9 cellular contexts compared by ENCODE assay signal in the genomic region with DNA sequence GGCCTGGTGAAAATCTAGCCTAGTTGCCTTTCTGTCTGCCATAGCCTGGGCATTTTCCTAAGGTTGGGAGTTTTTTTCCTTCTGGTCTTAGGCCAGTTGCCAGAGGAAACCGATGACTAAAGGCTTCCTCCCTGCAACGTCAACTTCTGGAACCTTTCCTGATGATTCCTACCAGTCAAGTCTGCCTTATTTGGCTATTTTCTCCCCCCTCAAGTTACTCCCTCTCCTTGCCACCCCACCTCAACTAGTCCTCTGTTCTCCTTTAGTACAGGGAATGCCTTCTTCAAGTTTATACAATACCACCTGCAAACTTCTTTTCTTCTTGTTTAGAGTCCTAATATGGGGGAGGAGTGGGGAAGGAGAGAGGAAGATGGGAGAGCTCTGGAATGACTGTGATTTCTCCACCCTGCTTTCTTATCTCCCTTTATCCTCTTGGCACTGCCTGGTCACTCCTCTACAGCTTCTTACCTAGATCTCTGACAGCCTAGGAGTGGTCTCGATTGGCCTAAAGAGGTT. TPM values are rescaled to one million over a fixed set of nuclear protein-coding genes. Genes with fewer than 3 reads are reported as not detected.
DNase-seq lines count a peak whose midpoint lies in the region; ATAC-seq and TF ChIP-seq lines count a peak whose summit lies in the region.
"Had no signal": no experiment of that assay in that cellular context is flagged by ENCODE, and none has a peak within 500 bp of the region (broad histone marks: within the 10 kb centered on the region; RNA-seq: fewer than 3 reads in every experiment).

No MANE protein-coding gene starts in this region.

- peaks cover 84% of the 10 kb centered on the region for H3K4me1 Mint-ChIP-seq in activated CD8-positive, alpha-beta T cell treated with anti-CD3 and anti-CD28 coated beads, Interleukin-2, amount 10 ng/mL, durations not matched to agents 7 days and 5 days (ENCODE audit: low read depth)

- peaks cover 99% of the 10 kb centered on the region for H4K20me1 ChIP-seq in smooth muscle cell (ENCODE audit: low read depth)

- ATAC-seq in activated CD8-positive, alpha-beta T cell treated with anti-CD3 and anti-CD28 coated beads, Interleukin-2, amount 10 ng/mL, durations not matched to agents 7 days and 5 days: no peak
- ATAC-seq in activated CD4-positive, CD25-positive, alpha-beta regulatory T cell treated with anti-CD3 and anti-CD28 coated beads, Interleukin-2, amount 50 U/mL, for 24 hours: no peak
- no peak for ATAC-seq in GM19397 (IDR thresholded peaks at IDR 0.05; ENCODE audit: unreplicated experiment)
- no peak for ATAC-seq in GM19324 (IDR thresholded peaks at IDR 0.05; ENCODE audit: low FRiP score, unreplicated experiment)

- H3F3A ChIP-seq in smooth muscle cell (ENCODE audit: low read depth): no peaks in the 10 kb centered on the region

- no peaks in the 10 kb centered on the region for H3K9me3 ChIP-seq in smooth muscle cell (replicated peaks; ENCODE audit: low read depth)

- H3K79me2 ChIP-seq in smooth muscle cell (ENCODE audit: low read depth): peaks cover 99% of the 10 kb centered on the region

- H3K27ac ChIP-seq in smooth muscle cell (ENCODE audit: low read depth): peak overlapping the region; percentile 83

- no peaks in the 10 kb centered on the region for H3K36me3 ChIP-seq in smooth muscle cell (ENCODE audit: low read depth)

- no peak for TF ChIP-seq CTCF in smooth muscle cell (IDR thresholded peaks at IDR 0.05; ENCODE audit: borderline replicate concordance, insufficient read depth, poor library complexity, severe bottlenecking)

- H3K4me3 Mint-ChIP-seq in activated CD8-positive, alpha-beta T cell treated with anti-CD3 and anti-CD28 coated beads, Interleukin-2, amount 10 ng/mL, durations not matched to agents 7 days and 5 days: no peak overlapping the region

- no peak overlapping the region for H2AFZ ChIP-seq in smooth muscle cell (ENCODE audit: low read depth)

- no peaks in the 10 kb centered on the region for H3K9me3 Mint-ChIP-seq in activated CD8-positive, alpha-beta T cell treated with anti-CD3 and anti-CD28 coated beads, Interleukin-2, amount 10 ng/mL, durations not matched to agents 7 days and 5 days (ENCODE audit: insufficient read depth)

- H3K27me3 ChIP-seq in smooth muscle cell (ENCODE audit: low read depth): no peaks in the 10 kb centered on the region

- H3K4me1 ChIP-seq in smooth muscle cell (ENCODE audit: low read depth): no peaks in the 10 kb centered on the region

- no peaks in the 10 kb centered on the region for H3K27me3 Mint-ChIP-seq in activated CD8-positive, alpha-beta T cell treated with anti-CD3 and anti-CD28 coated beads, Interleukin-2, amount 10 ng/mL, durations not matched to agents 7 days and 5 days (ENCODE audit: low read depth)

- H3K36me3 Mint-ChIP-seq in activated CD8-positive, alpha-beta T cell treated with anti-CD3 and anti-CD28 coated beads, Interleukin-2, amount 10 ng/mL, durations not matched to agents 7 days and 5 days (ENCODE audit: low read depth): peaks cover 75% of the 10 kb centered on the region

- no peak overlapping the region for H3K9ac ChIP-seq in smooth muscle cell (ENCODE audit: low read depth)

- POLR2A ChIA-PET in activated CD8-positive, alpha-beta T cell treated with anti-CD3 and anti-CD28 coated beads, Interleukin-2, amount 10 ng/mL, durations not matched to agents 7 days and 5 days (lab: Charles Lee): no interaction called here

- H3K27ac Mint-ChIP-seq in activated CD8-positive, alpha-beta T cell treated with anti-CD3 and anti-CD28 coated beads, Interleukin-2, amount 10 ng/mL, durations not matched to agents 7 days and 5 days: peak overlapping the region; percentile 65

- 43% methylated on average over 3 of the region's 3 CpGs for WGBS in smooth muscle cell (ENCODE audit: low lambda C conversion rate)

- H3K4me2 ChIP-seq in smooth muscle cell: peak overlapping the region; percentile 59

- no peak overlapping the region for H3K4me3 ChIP-seq in smooth muscle cell

- CTCF ChIA-PET in activated CD8-positive, alpha-beta T cell treated with anti-CD3 and anti-CD28 coated beads, Interleukin-2, amount 10 ng/mL, durations not matched to agents 7 days and 5 days (lab: Charles Lee): interaction anchor here (1.1 to 2.2 kb wide), 2 partner anchors 12 to 1051 kb away, joined by 3 to 6 read pairs; no protein-coding TSS in a partner anchor

- DNase-seq in H4 (ENCODE audit: low spot score) (peak; percentile 80), glomerular endothelial cell (ENCODE audit: extremely low read depth, low read depth, low spot score) (peak; percentile 81), smooth muscle cell (lab: John Stamatoyannopoulos, UW; ENCODE audit: unreplicated experiment) (no peak), NCI-H2227 (lab: John Stamatoyannopoulos, UW; ENCODE audit: unreplicated experiment) (no peak)
- no peak for DNase-seq in activated CD8-positive, alpha-beta T cell treated with anti-CD3 and anti-CD28 coated beads, Interleukin-2, amount 10 ng/mL, durations not matched to agents 7 days and 5 days
- DNase-seq: stimulated activated CD8-positive, alpha-beta memory T cell treated with anti-CD3 and anti-CD28 coated beads, Interleukin-4, amount 100 ng/mL, for 48 hours had no signal

RNA-seq across cellular contexts. Expression of gene MSN, which starts 10.6 kb away (rescaled TPM):
- 244 and 262 TPM in 2 replicates for total RNA-seq in H4 (2014; rRNA removed; shearing (Covaris generic))
- total RNA-seq in activated CD8-positive, alpha-beta T cell treated with anti-CD3 and anti-CD28 coated beads, Interleukin-2, amount 10 ng/mL, durations not matched to agents 7 days and 5 days: 100 to 1,000 TPM; 622 to 627 TPM
- total RNA-seq in glomerular endothelial cell (802 and 816 TPM in 2 replicates), smooth muscle cell (355 and 379 TPM in 2 replicates)
- polyA plus RNA-seq in smooth muscle cell: 292 and 416 TPM in 2 replicates

Comparison
In these comparisons a context has a peak if more than half of its experiments do, and no peak if none do; other contexts are left out.
1. DNase-seq: peak in H4 (single experiment) and glomerular endothelial cell (single experiment); none in activated CD8-positive, alpha-beta T cell treated with anti-CD3 and anti-CD28 coated beads, Interleukin-2, amount 10 ng/mL, durations not matched to agents 7 days and 5 days (single experiment), smooth muscle cell (single experiment) and NCI-H2227 (single experiment).